ENCODE assay signal across 8 cellular contexts in the genomic region with DNA sequence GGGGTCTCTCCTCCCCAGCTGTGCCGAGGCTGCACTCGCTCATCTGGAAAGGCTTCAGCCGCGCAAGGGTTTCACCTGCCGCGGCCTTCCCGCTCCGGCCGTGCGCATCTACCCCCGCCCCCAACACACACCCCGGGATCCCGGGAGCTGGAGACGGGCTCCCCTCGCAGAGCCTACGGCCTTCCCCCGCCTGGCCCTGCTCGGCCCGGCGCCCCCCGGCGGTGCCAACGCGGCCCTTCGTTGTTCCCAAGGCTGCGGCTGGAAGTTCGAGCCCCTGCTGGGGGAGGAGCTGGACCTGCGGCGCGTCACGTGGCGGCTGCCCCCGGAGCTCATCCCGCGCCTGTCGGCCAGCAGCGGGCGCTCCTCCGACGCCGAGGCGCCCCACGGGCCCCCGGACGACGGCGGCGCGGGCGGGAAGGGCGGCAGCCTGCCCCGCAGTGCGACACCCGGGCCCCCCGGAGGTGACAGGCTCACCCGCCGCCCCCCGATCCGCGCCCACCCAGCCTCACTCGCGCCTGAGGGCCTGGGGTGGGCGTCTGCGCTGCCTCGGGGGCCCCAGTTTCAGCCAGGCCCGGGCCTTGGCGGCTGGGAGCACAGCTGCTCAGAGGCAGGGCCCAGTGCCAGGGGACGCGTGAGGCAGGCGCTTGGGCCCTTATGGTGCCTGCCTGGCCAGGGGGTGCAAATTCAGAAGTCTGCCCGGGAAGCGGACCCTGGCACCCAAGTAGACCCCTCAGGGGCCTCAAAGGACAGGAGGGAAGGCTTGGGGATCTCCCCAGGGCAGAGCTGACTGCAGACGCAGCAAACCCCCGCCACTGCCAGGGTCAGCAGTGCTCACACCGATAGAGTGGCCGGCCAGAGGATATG. TPM values are rescaled to one million over a fixed set of nuclear protein-coding genes. Genes with fewer than 3 reads are reported as not detected.
DNase-seq lines count a peak whose midpoint lies in the region; ATAC-seq and TF ChIP-seq lines count a peak whose summit lies in the region.

No MANE protein-coding gene starts in this region.

- H3K4me3 ChIP-seq in DND-41 (ENCODE audit: low read depth in 1 of 2, low read length in 2 of 2) (peak overlapping the region; percentile 6 to 56; a peak in 3 of 4 replicates), neural cell (ENCODE audit: low read length) (no peak overlapping the region)

- H3K9ac ChIP-seq in DND-41 (ENCODE audit: low read depth, low read length): peak overlapping the region; percentile 78
- no peak overlapping the region for H3K9ac ChIP-seq in neural cell (ENCODE audit: low read length)

- H3K79me2 ChIP-seq in DND-41 (ENCODE audit: insufficient read depth, low read length): no peaks in the 10 kb centered on the region
- H3K79me2 ChIP-seq in neural cell (replicated peaks; ENCODE audit: insufficient read depth, low read length): no peaks in the 10 kb centered on the region

- no peaks in the 10 kb centered on the region for H3K27me3 ChIP-seq in DND-41 (ENCODE audit: insufficient read depth, low read length, poor library complexity)
- H3K27me3 ChIP-seq in neural cell (ENCODE audit: insufficient read depth, low read depth, low read length): no peaks in the 10 kb centered on the region

- peak overlapping the region; percentile 91 for H2AFZ ChIP-seq in DND-41 (ENCODE audit: low read depth, low read length)
- H2AFZ ChIP-seq in neural cell (ENCODE audit: low read depth, low read length): no peak overlapping the region

- peak; percentile 81 for ATAC-seq in DND-41 (ENCODE audit: insufficient read depth, low read depth)

- peaks cover 29% of the 10 kb centered on the region for H3K4me1 ChIP-seq in DND-41 (ENCODE audit: insufficient read depth, low read length)

- no peak for TF ChIP-seq RAD21 in neural cell (conservative IDR thresholded peaks at IDR 0.05)

- TF ChIP-seq CTCF in DND-41 (IDR thresholded peaks at IDR 0.05; ENCODE audit: borderline replicate concordance, extremely low read depth, low read length, poor library complexity, severe bottlenecking): peak; percentile 82
- TF ChIP-seq CTCF in neural cell (IDR thresholded peaks at IDR 0.05; ENCODE audit: poor library complexity, severe bottlenecking): peak; percentile 35

- peaks cover 11% of the 10 kb centered on the region for H3K36me3 ChIP-seq in DND-41 (ENCODE audit: insufficient read depth, low read length)
- no peaks in the 10 kb centered on the region for H3K36me3 ChIP-seq in neural cell (ENCODE audit: insufficient read depth, low read length)

- DNase-seq in DND-41 (peak; percentile 80), H4 (ENCODE audit: low spot score) (peak; percentile 81), NCI-H82 treated with DMSO at 0.1 percent for 48 hours (lab: John Stamatoyannopoulos, UW; ENCODE audit: unreplicated experiment) (peak; percentile 59), activated T-cell treated with anti-CD3 and anti-CD28 coated beads for 4 hours (peak; percentile 62), fibroblast of peridontal ligament (ENCODE audit: extremely low read depth) (peak; percentile 50), stromal cell of bone marrow (ENCODE audit: low read depth) (peak; percentile 27), DMS153 treated with DMSO at 0.1 percent for 48 hours (lab: John Stamatoyannopoulos, UW; ENCODE audit: unreplicated experiment) (no peak)

- H3K9me3 ChIP-seq in DND-41 (ENCODE audit: insufficient read depth, low read length, severe bottlenecking): no peaks in the 10 kb centered on the region
- H3K9me3 ChIP-seq in neural cell (ENCODE audit: low read length): no peaks in the 10 kb centered on the region

- H3K4me2 ChIP-seq in DND-41 (ENCODE audit: insufficient read depth, low read length): peak overlapping the region; percentile 77
- no peak overlapping the region for H3K4me2 ChIP-seq in neural cell (ENCODE audit: low read length)

- no peaks in the 10 kb centered on the region for H3K9me2 ChIP-seq in neural cell (ENCODE audit: insufficient read depth, low read length)

- TF ChIP-seq EP300 in neural cell (conservative IDR thresholded peaks at IDR 0.05; ENCODE audit: poor library complexity, severe bottlenecking): no peak

- H3F3A ChIP-seq in neural cell (ENCODE audit: insufficient read depth, low read length, poor library complexity, severe bottlenecking): no peaks in the 10 kb centered on the region

- peak overlapping the region; percentile 67 for H3K27ac ChIP-seq in DND-41 (ENCODE audit: low read length)
- H3K27ac ChIP-seq in neural cell (ENCODE audit: low read length): no peak overlapping the region

- H4K20me1 ChIP-seq in DND-41 (ENCODE audit: insufficient read depth, low read length) (no peaks in the 10 kb centered on the region), neural cell (ENCODE audit: insufficient read depth) (no peaks in the 10 kb centered on the region)

TF ChIP-seq in neural cell, 6 proteins besides CTCF, POLR2A, EP300 and RAD21:
- TF ChIP-seq, protein P1, sequence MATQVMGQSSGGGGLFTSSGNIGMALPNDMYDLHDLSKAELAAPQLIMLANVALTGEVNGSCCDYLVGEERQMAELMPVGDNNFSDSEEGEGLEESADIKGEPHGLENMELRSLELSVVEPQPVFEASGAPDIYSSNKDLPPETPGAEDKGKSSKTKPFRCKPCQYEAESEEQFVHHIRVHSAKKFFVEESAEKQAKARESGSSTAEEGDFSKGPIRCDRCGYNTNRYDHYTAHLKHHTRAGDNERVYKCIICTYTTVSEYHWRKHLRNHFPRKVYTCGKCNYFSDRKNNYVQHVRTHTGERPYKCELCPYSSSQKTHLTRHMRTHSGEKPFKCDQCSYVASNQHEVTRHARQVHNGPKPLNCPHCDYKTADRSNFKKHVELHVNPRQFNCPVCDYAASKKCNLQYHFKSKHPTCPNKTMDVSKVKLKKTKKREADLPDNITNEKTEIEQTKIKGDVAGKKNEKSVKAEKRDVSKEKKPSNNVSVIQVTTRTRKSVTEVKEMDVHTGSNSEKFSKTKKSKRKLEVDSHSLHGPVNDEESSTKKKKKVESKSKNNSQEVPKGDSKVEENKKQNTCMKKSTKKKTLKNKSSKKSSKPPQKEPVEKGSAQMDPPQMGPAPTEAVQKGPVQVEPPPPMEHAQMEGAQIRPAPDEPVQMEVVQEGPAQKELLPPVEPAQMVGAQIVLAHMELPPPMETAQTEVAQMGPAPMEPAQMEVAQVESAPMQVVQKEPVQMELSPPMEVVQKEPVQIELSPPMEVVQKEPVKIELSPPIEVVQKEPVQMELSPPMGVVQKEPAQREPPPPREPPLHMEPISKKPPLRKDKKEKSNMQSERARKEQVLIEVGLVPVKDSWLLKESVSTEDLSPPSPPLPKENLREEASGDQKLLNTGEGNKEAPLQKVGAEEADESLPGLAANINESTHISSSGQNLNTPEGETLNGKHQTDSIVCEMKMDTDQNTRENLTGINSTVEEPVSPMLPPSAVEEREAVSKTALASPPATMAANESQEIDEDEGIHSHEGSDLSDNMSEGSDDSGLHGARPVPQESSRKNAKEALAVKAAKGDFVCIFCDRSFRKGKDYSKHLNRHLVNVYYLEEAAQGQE (IDR thresholded peaks at IDR 0.05; ENCODE audit: borderline replicate concordance): no peak
- TF ChIP-seq EZH2 (IDR thresholded peaks at IDR 0.05; ENCODE audit: borderline replicate concordance, insufficient read depth, low read length, poor library complexity, severe bottlenecking): no peak
- no peak for TF ChIP-seq TAF1 (IDR thresholded peaks at IDR 0.05; ENCODE audit: low read depth)
- TF ChIP-seq MXI1 (conservative IDR thresholded peaks at IDR 0.05; ENCODE audit: poor library complexity, severe bottlenecking): no peak
- TF ChIP-seq SMC3 (conservative IDR thresholded peaks at IDR 0.05; ENCODE audit: poor library complexity): no peak
- no peak for TF ChIP-seq POLR2AphosphoS5 (IDR thresholded peaks at IDR 0.05)

RNA-seq across cellular contexts. Expression of gene GALK1, which starts 11.2 kb away (rescaled TPM):
- total RNA-seq in H4 (2014; rRNA removed; shearing (Covaris generic)): 46.3 and 51.7 TPM in 2 replicates
- polyA plus RNA-seq in neural cell: 4.8 TPM in 2 replicates
- polyA minus RNA-seq in neural cell: 2.7 and 3.2 TPM in 2 replicates

RNA-seq across cellular contexts. Expression of gene UNK, which starts 30.9 kb away (rescaled TPM):
- 24.0 and 29.6 TPM in 2 replicates for total RNA-seq in H4 (2014; rRNA removed; shearing (Covaris generic))
- 28.1 and 29.9 TPM in 2 replicates for polyA plus RNA-seq in neural cell
- 34.3 and 41.7 TPM in 2 replicates for polyA minus RNA-seq in neural cell

RNA-seq across cellular contexts. Expression of gene ITGB4, which starts 32.5 kb away (rescaled TPM):
- total RNA-seq in H4 (2014; rRNA removed; shearing (Covaris generic)): 0.15 and 0.35 TPM in 2 replicates
- not detected in 2 replicates for polyA plus RNA-seq in neural cell
- polyA minus RNA-seq in neural cell: not detected in 2 replicates
